In genomic region chr2:74834806-74835755, GRCh38 we compare ENCODE assay signal across 8 cellular contexts. TPM values are rescaled to one million over a fixed set of nuclear protein-coding genes. Genes with fewer than 3 reads are reported as not detected.
DNase-seq lines count a peak whose midpoint lies in the region; ATAC-seq, FAIRE-seq and TF ChIP-seq lines count a peak whose summit lies in the region.

No MANE protein-coding gene starts in this region.

- peaks cover 35% of the 10 kb centered on the region for H3K4me1 ChIP-seq in CD4-positive, CD25-positive, alpha-beta regulatory T cell (ENCODE audit: control insufficient read depth, insufficient read depth, low read length, poor library complexity, severe bottlenecking)
- H3K4me1 ChIP-seq in OCI-LY3 (ENCODE audit: low read length): peaks cover 28% of the 10 kb centered on the region
- peaks cover 23 to 45% (median 34%) of the 10 kb centered on the region in 4 donors for H3K4me1 ChIP-seq in upper lobe of left lung

- peak overlapping the region; percentile 89 for H3K4me2 ChIP-seq in OCI-LY3 (ENCODE audit: low read length)

- peak overlapping the region; percentile 71 to 90 (median 88) for H3K27ac Mint-ChIP-seq in CD4-positive, CD25-positive, alpha-beta regulatory T cell
- H3K27ac Mint-ChIP-seq in osteocyte (ENCODE audit: unreplicated experiment): peak overlapping the region; percentile 93

- H4K20me1 ChIP-seq in OCI-LY3 (ENCODE audit: insufficient read depth, low read length): peaks cover 41% of the 10 kb centered on the region

- no peaks in the 10 kb centered on the region for H3K9me3 ChIP-seq in CD4-positive, CD25-positive, alpha-beta regulatory T cell (ENCODE audit: control insufficient read depth in 2 of 2, low read length in 2 of 2)
- H3K9me3 ChIP-seq in OCI-LY3 (ENCODE audit: insufficient read depth, low read length): no peaks in the 10 kb centered on the region
- no peaks in the 10 kb centered on the region for H3K9me3 ChIP-seq in upper lobe of left lung

- no peaks in the 10 kb centered on the region for H3K36me3 ChIP-seq in CD4-positive, CD25-positive, alpha-beta regulatory T cell (ENCODE audit: control insufficient read depth, insufficient read depth, low read length)
- H3K36me3 ChIP-seq in OCI-LY3 (replicated peaks; ENCODE audit: low read depth, low read length) (peaks cover 13% of the 10 kb centered on the region), upper lobe of left lung (no peaks in the 10 kb centered on the region)

- TF ChIP-seq POLR2A in upper lobe of left lung (IDR thresholded peaks at IDR 0.05): peak in 2 of 4 donors; percentile 17 to 52

- H3K4me3 ChIP-seq in CD4-positive, CD25-positive, alpha-beta regulatory T cell (ENCODE audit: low read depth, low read length): peak overlapping the region; percentile 79
- H3K4me3 ChIP-seq in OCI-LY3 (ENCODE audit: low read length): peak overlapping the region; percentile 88
- peak overlapping the region; percentile 84 for H3K4me3 ChIP-seq in fibroblast of pulmonary artery (replicated peaks; ENCODE audit: low read depth, low read length)
- H3K4me3 ChIP-seq in upper lobe of left lung: peak overlapping the region; percentile 57 to 82 (median 64)

- H3K27ac ChIP-seq in CD4-positive, CD25-positive, alpha-beta regulatory T cell (ENCODE audit: insufficient read depth, low read length, poor library complexity, severe bottlenecking): peak overlapping the region; percentile 55
- H3K27ac ChIP-seq in OCI-LY3 (ENCODE audit: low read length) (peak overlapping the region; percentile 64), upper lobe of left lung (peak overlapping the region; percentile 73 to 93 (median 86))

- peak; percentile 23 to 43 for ATAC-seq in CD4-positive, CD25-positive, alpha-beta regulatory T cell (ENCODE audit: low read depth in 2 of 2)
- ATAC-seq in HG03354 (IDR thresholded peaks at IDR 0.05; ENCODE audit: poor library complexity, severe bottlenecking, unreplicated experiment) (peak; percentile 66), upper lobe of left lung (ENCODE audit: low FRiP score in 2 of 2) (peak; percentile 53 to 59)

- TF ChIP-seq EP300 in upper lobe of left lung (IDR thresholded peaks at IDR 0.05): no peak

- peaks cover 5% of the 10 kb centered on the region for H3K27me3 Mint-ChIP-seq in CD4-positive, CD25-positive, alpha-beta regulatory T cell
- no peaks in the 10 kb centered on the region for H3K27me3 Mint-ChIP-seq in osteocyte (ENCODE audit: unreplicated experiment)

- peak overlapping the region; percentile 84 for H3K9ac ChIP-seq in OCI-LY3 (ENCODE audit: low read length)

- peaks cover 0 to 1% (median 0%) of the 10 kb centered on the region in 7 donors for H3K9me3 Mint-ChIP-seq in CD4-positive, CD25-positive, alpha-beta regulatory T cell
- H3K9me3 Mint-ChIP-seq in osteocyte (ENCODE audit: unreplicated experiment): peaks cover 3% of the 10 kb centered on the region

- no peak for TF ChIP-seq CTCF in OCI-LY3 (IDR thresholded peaks at IDR 0.05; ENCODE audit: low read depth, low read length)
- no peak for TF ChIP-seq CTCF in fibroblast of pulmonary artery (IDR thresholded peaks at IDR 0.05; ENCODE audit: low read length, missing control alignments)
- no peak for TF ChIP-seq CTCF in osteocyte (IDR thresholded peaks at IDR 0.05)
- TF ChIP-seq CTCF in upper lobe of left lung (IDR thresholded peaks at IDR 0.05): peak in 2 of 6 experiments; percentile 16 to 20

- no peaks in the 10 kb centered on the region for H3K27me3 ChIP-seq in CD4-positive, CD25-positive, alpha-beta regulatory T cell (ENCODE audit: control insufficient read depth, insufficient read depth, low read length)
- no peaks in the 10 kb centered on the region for H3K27me3 ChIP-seq in OCI-LY3 (ENCODE audit: low read depth, low read length)
- H3K27me3 ChIP-seq in upper lobe of left lung: no peaks in the 10 kb centered on the region

- peaks cover 62% of the 10 kb centered on the region for H3K79me2 ChIP-seq in OCI-LY3 (ENCODE audit: low read length)

- H2AFZ ChIP-seq in OCI-LY3 (ENCODE audit: low read depth, low read length): peak overlapping the region; percentile 33; the same call in 1 of the 2 replicates

- peaks cover 9 to 47% (median 38%) of the 10 kb centered on the region in 4 donors for H3K4me1 Mint-ChIP-seq in CD4-positive, CD25-positive, alpha-beta regulatory T cell
- peaks cover 27% of the 10 kb centered on the region for H3K4me1 Mint-ChIP-seq in osteocyte (ENCODE audit: unreplicated experiment)

- no peaks in the 10 kb centered on the region for H3K36me3 Mint-ChIP-seq in CD4-positive, CD25-positive, alpha-beta regulatory T cell
- no peaks in the 10 kb centered on the region for H3K36me3 Mint-ChIP-seq in osteocyte (ENCODE audit: unreplicated experiment)

- 1% methylated on average over 20 to 74 of the region's 85 CpGs for WGBS in upper lobe of left lung, 2 donors

- peak overlapping the region; percentile 86 to 95 (median 92) for H3K4me3 Mint-ChIP-seq in CD4-positive, CD25-positive, alpha-beta regulatory T cell
- H3K4me3 Mint-ChIP-seq in osteocyte (ENCODE audit: unreplicated experiment): peak overlapping the region; percentile 91

- peak; percentile 86 for FAIRE-seq in GM19239 (lab: Jason Lieb, UNC)

- peak; percentile 52 to 83 (median 61) for DNase-seq in CD4-positive, CD25-positive, alpha-beta regulatory T cell
- DNase-seq in GM19239 (ENCODE audit: insufficient read length, low spot score): peak; percentile 57
- peak; percentile 73 for DNase-seq in activated T-cell treated with anti-CD3 and anti-CD28 coated beads for 48 hours (ENCODE audit: low read depth)
- peak; percentile 50 for DNase-seq in fibroblast of pulmonary artery (ENCODE audit: low read depth)
- DNase-seq in osteocyte (ENCODE audit: extremely low spot score, unreplicated experiment): no peak
- peak; percentile 74 to 91 for DNase-seq in upper lobe of left lung

RNA-seq across cellular contexts. Expression of gene HK2, which starts 1.2 kb away (rescaled TPM):
- total RNA-seq in CD4-positive, CD25-positive, alpha-beta regulatory T cell: 11.4 TPM
- 1 to 10 TPM; 2.7 to 5.6 (median 4.1) TPM for polyA plus RNA-seq in CD4-positive, CD25-positive, alpha-beta regulatory T cell
- total RNA-seq in osteocyte: 13.8 and 14.1 TPM in 2 replicates
- total RNA-seq in upper lobe of left lung: 10 to 100 TPM; 29.0 to 98.8 (median 39.7) TPM
